Comparison of ENCODE assay signal across 14 cellular contexts in genomic region chr3:140434261-140434905, GRCh38.
DNase-seq lines count a peak whose midpoint lies in the region; ATAC-seq and TF ChIP-seq lines count a peak whose summit lies in the region.
"Had no signal": no experiment of that assay in that cellular context is flagged by ENCODE, and none has a peak within 500 bp of the region (broad histone marks: within the 10 kb centered on the region; RNA-seq: fewer than 3 reads in every experiment).

No MANE protein-coding gene starts in this region.

- ATAC-seq in stimulated activated effector memory CD8-positive, alpha-beta T cell treated with anti-CD3 and anti-CD28 coated beads, Interleukin-12 subunit alpha, Interleukin-12 subunit beta, amount 100 ng/mL, for 72 hours: peak; percentile 24
- no peak for ATAC-seq in activated T-cell treated with anti-CD3 and anti-CD28 coated beads, Interleukin-2, amount 50 U/mL, for 4 hours
- ATAC-seq: GM23338 had no signal

- H3K79me2 ChIP-seq in osteoblast (ENCODE audit: insufficient read depth, low read length): no peaks in the 10 kb centered on the region

- no peak for TF ChIP-seq CTCF in osteoblast (IDR thresholded peaks at IDR 0.05; ENCODE audit: extremely low read depth, low read depth, low read length)

- no peaks in the 10 kb centered on the region for H3K36me3 ChIP-seq in osteoblast (ENCODE audit: insufficient read depth, low read length)

- H3K27me3 ChIP-seq in osteoblast (ENCODE audit: insufficient read depth, low read length): peaks cover 13% of the 10 kb centered on the region

- no peaks in the 10 kb centered on the region for H3K9me3 Mint-ChIP-seq in stimulated activated effector memory CD8-positive, alpha-beta T cell treated with anti-CD3 and anti-CD28 coated beads, Interleukin-12 subunit alpha, Interleukin-12 subunit beta, amount 100 ng/mL, for 72 hours
- H3K9me3 Mint-ChIP-seq in activated T-cell treated with anti-CD3 and anti-CD28 coated beads, Interleukin-2, amount 50 U/mL, for 4 hours: no peaks in the 10 kb centered on the region
- H3K9me3 Mint-ChIP-seq: CD4-positive, alpha-beta T cell; GM23338; H9 had no signal

- H2AFZ ChIP-seq in osteoblast (ENCODE audit: low read length): no peak overlapping the region
- H2AFZ ChIP-seq: GM23338 had no signal

- no peak overlapping the region for H3K4me3 ChIP-seq in osteoblast (ENCODE audit: insufficient read depth, low read length)
- H3K4me3 ChIP-seq: GM23338 had no signal

- DNase-seq in ELF-1 (ENCODE audit: low read depth, low spot score) (peak; percentile 53), NCI-H146 treated with DMSO at 0.1 percent for 48 hours (lab: John Stamatoyannopoulos, UW; ENCODE audit: unreplicated experiment) (peak; percentile 28), islet precursor cell (peak; percentile 77), osteoblast (ENCODE audit: insufficient read length, low spot score, missing footprints) (no peak)
- DNase-seq in stimulated activated effector memory CD8-positive, alpha-beta T cell treated with anti-CD3 and anti-CD28 coated beads, Interleukin-12 subunit alpha, Interleukin-12 subunit beta, amount 100 ng/mL, for 72 hours (ENCODE audit: low spot score in 2 of 2): peak in 1 of 2 donors; percentile 34
- no peak for DNase-seq in NK-92 treated with Interleukin-12 subunit alpha and Interleukin-12 subunit beta, amount 100 ng/mL, for 24 hours (lab: John Stamatoyannopoulos, UW)
- DNase-seq in activated T-cell treated with anti-CD3 and anti-CD28 coated beads, Interleukin-2, amount 50 U/mL, for 4 hours: no peak
- DNase-seq: C1 segment of cervical spinal cord; Calu3; CD4-positive, alpha-beta T cell; DMS79; H9 had no signal

- no peaks in the 10 kb centered on the region for H3K36me3 Mint-ChIP-seq in stimulated activated effector memory CD8-positive, alpha-beta T cell treated with anti-CD3 and anti-CD28 coated beads, Interleukin-12 subunit alpha, Interleukin-12 subunit beta, amount 100 ng/mL, for 72 hours
- H3K36me3 Mint-ChIP-seq in activated T-cell treated with anti-CD3 and anti-CD28 coated beads, Interleukin-2, amount 50 U/mL, for 4 hours (ENCODE audit: insufficient read depth): no peaks in the 10 kb centered on the region

- H3K4me1 Mint-ChIP-seq in stimulated activated effector memory CD8-positive, alpha-beta T cell treated with anti-CD3 and anti-CD28 coated beads, Interleukin-12 subunit alpha, Interleukin-12 subunit beta, amount 100 ng/mL, for 72 hours: no peaks in the 10 kb centered on the region
- H3K4me1 Mint-ChIP-seq in activated T-cell treated with anti-CD3 and anti-CD28 coated beads, Interleukin-2, amount 50 U/mL, for 4 hours (ENCODE audit: low read depth): no peaks in the 10 kb centered on the region
- H3K4me1 Mint-ChIP-seq: B cell, GM23338, H9 had no signal

- no peaks in the 10 kb centered on the region for H3K4me1 ChIP-seq in osteoblast (ENCODE audit: insufficient read depth, low read length)

- no peak overlapping the region for H3K27ac Mint-ChIP-seq in stimulated activated effector memory CD8-positive, alpha-beta T cell treated with anti-CD3 and anti-CD28 coated beads, Interleukin-12 subunit alpha, Interleukin-12 subunit beta, amount 100 ng/mL, for 72 hours
- H3K27ac Mint-ChIP-seq: B cell; CD4-positive, alpha-beta T cell; GM23338 had no signal

- no peaks in the 10 kb centered on the region for H3K9me3 ChIP-seq in osteoblast (ENCODE audit: low read depth, low read length)

- no peaks in the 10 kb centered on the region for H4K20me1 ChIP-seq in osteoblast (ENCODE audit: insufficient read depth, low read length)

- H3K27me3 Mint-ChIP-seq in activated T-cell treated with anti-CD3 and anti-CD28 coated beads, Interleukin-2, amount 50 U/mL, for 4 hours (ENCODE audit: low read depth): peaks cover 3% of the 10 kb centered on the region

- no peak overlapping the region for H3K4me3 Mint-ChIP-seq in stimulated activated effector memory CD8-positive, alpha-beta T cell treated with anti-CD3 and anti-CD28 coated beads, Interleukin-12 subunit alpha, Interleukin-12 subunit beta, amount 100 ng/mL, for 72 hours
- no peak overlapping the region for H3K4me3 Mint-ChIP-seq in activated T-cell treated with anti-CD3 and anti-CD28 coated beads, Interleukin-2, amount 50 U/mL, for 4 hours
- H3K4me3 Mint-ChIP-seq: B cell; CD4-positive, alpha-beta T cell; GM23338; H9 had no signal

- H3K27ac ChIP-seq in osteoblast (ENCODE audit: low read depth, low read length): no peak overlapping the region

- no peak overlapping the region for H3K4me2 ChIP-seq in osteoblast (ENCODE audit: insufficient read depth, low read length)
- H3K4me2 ChIP-seq: GM23338 had no signal

Comparison
In these comparisons a context has a peak if more than half of its experiments do, and no peak if none do; other contexts are left out.
1. DNase-seq: peak in ELF-1 (single experiment), NCI-H146 treated with DMSO at 0.1 percent for 48 hours (single experiment) and islet precursor cell (single experiment); none in NK-92 treated with Interleukin-12 subunit alpha and Interleukin-12 subunit beta, amount 100 ng/mL, for 24 hours (single experiment), osteoblast (single experiment) and activated T-cell treated with anti-CD3 and anti-CD28 coated beads, Interleukin-2, amount 50 U/mL, for 4 hours (single experiment).